1 cellular context compared by ENCODE assay signal in genomic region chr15:66498501-66499386, GRCh38.
TF ChIP-seq lines count a peak whose summit lies in the region.

No MANE protein-coding gene starts in this region.

TF ChIP-seq in K562, 482 proteins besides CTCF, POLR2A, EP300 and RAD21 (continued from another document and continues in another):
- TF ChIP-seq POLR2G (IDR thresholded peaks at IDR 0.05; ENCODE audit: low read depth, low read length) (0 out of 2 replicates have a peak, but pooled peaks have one; percentile 38), ZC3H8 (IDR thresholded peaks at IDR 0.05) (no peak), NCOA1 (IDR thresholded peaks at IDR 0.05; ENCODE audit: low read depth) (no peak), TAF7 (tag; IDR thresholded peaks at IDR 0.05) (no peak), AFF4 (CRISPR knock-in tag; IDR thresholded peaks at IDR 0.05) (no peak), ILF3 (IDR thresholded peaks at IDR 0.05; ENCODE audit: borderline replicate concordance) (no peak), E2F1 (CRISPR knock-in tag; IDR thresholded peaks at IDR 0.05) (no peak), TAF1 (IDR thresholded peaks at IDR 0.05; ENCODE audit: control insufficient read depth, extremely low read depth, insufficient read depth, low read length, severe bottlenecking) (no peak), NR2C2 (CRISPR knock-in tag; IDR thresholded peaks at IDR 0.05) (no peak), NR2C2 (tag; IDR thresholded peaks at IDR 0.05) (no peak), MBD1 (CRISPR knock-in tag; IDR thresholded peaks at IDR 0.05) (no peak), ILK (tag; IDR thresholded peaks at IDR 0.05; ENCODE audit: borderline replicate concordance, low read depth) (no peak), PYGO2 (tag; IDR thresholded peaks at IDR 0.05) (no peak), HNRNPH1 (optimal IDR thresholded peaks at IDR 0.05; ENCODE audit: low read depth, low read length) (no peak), NONO (IDR thresholded peaks at IDR 0.05; ENCODE audit: low read depth in 2 of 2, low read length in 1 of 2) (0 out of 4 replicates have a peak, but pooled peaks of 1 of the 2 experiments have one; percentile 10), HDAC3 (IDR thresholded peaks at IDR 0.05; ENCODE audit: borderline replicate concordance, partially characterized antibody) (no peak), NBN (IDR thresholded peaks at IDR 0.05; ENCODE audit: low read depth) (no peak), SRSF9 (IDR thresholded peaks at IDR 0.05; ENCODE audit: borderline replicate concordance, low read depth, low read length) (no peak), SFPQ (IDR thresholded peaks at IDR 0.05; ENCODE audit: low read depth, low read length) (no peak), CBFA2T3 (IDR thresholded peaks at IDR 0.05) (no peak), FIP1L1 (IDR thresholded peaks at IDR 0.05; ENCODE audit: low read depth, low read length, poor library complexity, severe bottlenecking) (no peak), ATF7 (IDR thresholded peaks at IDR 0.05) (no peak), HMG20A (CRISPR knock-in tag; conservative IDR thresholded peaks at IDR 0.05) (no peak), ZBTB43 (CRISPR knock-in tag; IDR thresholded peaks at IDR 0.05) (no peak), NR4A1 (CRISPR knock-in tag; IDR thresholded peaks at IDR 0.05) (no peak), NR4A1 (tag; IDR thresholded peaks at IDR 0.05) (0 out of 2 replicates have a peak, but pooled peaks have one; percentile 16), HBP1 (CRISPR knock-in tag; IDR thresholded peaks at IDR 0.05) (no peak; the same call in 1 of the 2 replicates), MAZ (CRISPR knock-in tag; conservative IDR thresholded peaks at IDR 0.05 in 1 of 2, IDR thresholded peaks at IDR 0.05 in 1 of 2) (no peak), FUS (optimal IDR thresholded peaks at IDR 0.05; ENCODE audit: low read depth, low read length) (no peak), MCM7 (IDR thresholded peaks at IDR 0.05) (no peak), TGIF2 (CRISPR knock-in tag; IDR thresholded peaks at IDR 0.05) (no peak), L3MBTL2 (IDR thresholded peaks at IDR 0.05) (no peak), ZEB2 (IDR thresholded peaks at IDR 0.05) (no peak), BRD4 (IDR thresholded peaks at IDR 0.05) (no peak), ARHGAP35 (IDR thresholded peaks at IDR 0.05; ENCODE audit: partially characterized antibody) (no peak), GABPA (tag; conservative IDR thresholded peaks at IDR 0.05; ENCODE audit: low read depth) (no peak), BDP1 (IDR thresholded peaks at IDR 0.05; ENCODE audit: insufficient read depth, insufficient read length) (no peak), SMAD3 (CRISPR knock-in tag; conservative IDR thresholded peaks at IDR 0.05) (no peak), RBM22 (IDR thresholded peaks at IDR 0.05; ENCODE audit: low read depth, low read length, poor library complexity, severe bottlenecking) (peak; percentile 17), ZNF311 (CRISPR knock-in tag; IDR thresholded peaks at IDR 0.05) (no peak), TAL1 (IDR thresholded peaks at IDR 0.05) (no peak), ZFP1 (CRISPR knock-in tag; IDR thresholded peaks at IDR 0.05) (no peak), THRB (CRISPR knock-in tag; conservative IDR thresholded peaks at IDR 0.05) (0 out of 2 replicates have a peak, but pooled peaks have one; percentile 2), RFX7 (CRISPR knock-in tag; IDR thresholded peaks at IDR 0.05) (no peak), E2F5 (CRISPR knock-in tag; IDR thresholded peaks at IDR 0.05) (no peak), U2AF2 (optimal IDR thresholded peaks at IDR 0.05; ENCODE audit: low read depth, low read length) (no peak), MTF1 (CRISPR knock-in tag; IDR thresholded peaks at IDR 0.05; ENCODE audit: borderline replicate concordance) (no peak), MAFG (tag; conservative IDR thresholded peaks at IDR 0.05) (peak; percentile 64), NFXL1 (CRISPR knock-in tag; IDR thresholded peaks at IDR 0.05) (peak; percentile 48; the same call in 1 of the 2 replicates), ATF3 (IDR thresholded peaks at IDR 0.05) (no peak), ATF3 (CRISPR knock-in tag; conservative IDR thresholded peaks at IDR 0.05) (no peak), ZBTB5 (IDR thresholded peaks at IDR 0.05) (no peak), HMBOX1 (IDR thresholded peaks at IDR 0.05) (0 out of 2 replicates have a peak, but pooled peaks have one; percentile 9), HNRNPUL1 (IDR thresholded peaks at IDR 0.05; ENCODE audit: low read length) (peak; percentile 63; the same call in 1 of the 2 replicates)
